Comparison of ENCODE assay signal across 36 cellular contexts in the genomic region with DNA sequence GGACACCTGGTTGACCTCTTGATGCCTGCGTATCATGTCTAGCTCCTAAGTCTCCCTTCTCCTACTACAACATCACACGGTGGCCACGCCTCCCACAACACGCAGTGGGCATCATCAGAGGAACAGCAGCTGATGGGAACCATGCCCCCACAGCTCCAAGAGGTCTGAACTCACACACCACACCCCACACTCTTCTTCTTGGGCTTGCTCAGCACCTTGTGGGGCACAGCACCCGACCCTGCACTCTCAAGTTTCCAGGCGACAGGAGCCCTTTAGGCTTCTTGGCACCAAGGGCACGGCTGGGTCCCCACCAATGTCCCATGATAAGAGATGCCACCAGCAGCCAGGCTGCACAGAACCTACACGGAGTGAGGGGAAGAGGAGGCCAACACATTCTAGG. TPM values are rescaled to one million over a fixed set of nuclear protein-coding genes. Genes with fewer than 3 reads are reported as not detected.
"Had no signal": no experiment of that assay in that cellular context is flagged by ENCODE, and none has a peak within 500 bp of the region (broad histone marks: within the 10 kb centered on the region; RNA-seq: fewer than 3 reads in every experiment).

No MANE protein-coding gene starts in this region.

- H3K27ac Mint-ChIP-seq: activated B cell treated with CpG ODN at 0.5 μM for 24 hours; activated CD8-positive, alpha-beta memory T cell treated with anti-CD3 and anti-CD28 coated beads, Interleukin-2, amount 10 ng/mL, durations not matched to agents 7 days and 5 days; activated CD8-positive, alpha-beta T cell treated with anti-CD3 and anti-CD28 coated beads, Interleukin-2, amount 10 ng/mL, durations not matched to agents 7 days and 5 days; activated naive CD4-positive, alpha-beta T cell treated with anti-CD3 and anti-CD28 coated beads, Interleukin-2, amount 10 ng/mL, durations not matched to agents 7 days and 5 days; activated naive CD8-positive, alpha-beta T cell treated with anti-CD3 and anti-CD28 coated beads, Interleukin-2, amount 10 ng/mL, durations not matched to agents 7 days and 5 days; activated T-helper 1 cell treated with anti-CD3 and anti-CD28 coated beads, Interleukin-12 subunit alpha, Interleukin-12 subunit beta, Interleukin-2, Interleukin-4 antibody, amounts not matched to agents 30 ng/mL and 10 ng/mL and 1 ng/mL, durations not matched to agents 14 hours and 24 hours and 36 hours; T-helper 2 cell treated with Interferon-gamma antibody and Interleukin-4, amounts not matched to agents 5 μg/mL and 100 μg/mL, for 36 hours had no signal

- H3K36me3 Mint-ChIP-seq: activated CD4-positive, alpha-beta memory T cell treated with anti-CD3 and anti-CD28 coated beads for 36 hours; activated CD8-positive, alpha-beta memory T cell treated with anti-CD3 and anti-CD28 coated beads, Interleukin-2, amount 10 ng/mL, durations not matched to agents 7 days and 5 days; activated naive CD4-positive, alpha-beta T cell treated with anti-CD3 and anti-CD28 coated beads, Interleukin-2, amount 10 ng/mL, durations not matched to agents 7 days and 5 days; activated naive CD4-positive, alpha-beta T cell treated with anti-CD3 and anti-CD28 coated beads, Interleukin-2, amount 50 U/mL, for 72 hours had no signal

- H3K27ac ChIP-seq: ascending aorta, brain microvascular endothelial cell, colonic mucosa, epithelial cell of prostate, esophagus squamous epithelium, gastroesophageal sphincter, heart right ventricle, WERI-Rb-1 had no signal

- H3K4me1 ChIP-seq: ascending aorta, colonic mucosa, heart right ventricle had no signal

- ATAC-seq: activated CD4-positive, CD25-positive, alpha-beta regulatory T cell treated with anti-CD3 and anti-CD28 coated beads, Interleukin-2, amount 50 U/mL, for 24 hours; activated CD8-positive, alpha-beta memory T cell treated with anti-CD3 and anti-CD28 coated beads, Interleukin-2, amount 10 ng/mL, durations not matched to agents 7 days and 5 days; activated CD8-positive, alpha-beta T cell treated with anti-CD3 and anti-CD28 coated beads, Interleukin-2, amount 10 ng/mL, durations not matched to agents 7 days and 5 days; activated naive CD4-positive, alpha-beta T cell treated with anti-CD3 and anti-CD28 coated beads, Interleukin-2, amount 50 U/mL, for 72 hours; gastroesophageal sphincter; heart right ventricle; T-cell; T-helper 17 cell had no signal

- H3K4me3 ChIP-seq: ascending aorta, colonic mucosa, esophagus squamous epithelium, gastroesophageal sphincter, heart right ventricle had no signal

- DNase-seq: activated B cell treated with CpG ODN at 0.5 μM for 24 hours; activated CD4-positive, alpha-beta T cell treated with anti-CD3 and anti-CD28 coated beads, Interleukin-2, amount 10 ng/mL, durations not matched to agents 24 days and 14 days; activated CD8-positive, alpha-beta memory T cell treated with anti-CD3 and anti-CD28 coated beads, Interleukin-2, amount 10 ng/mL, durations not matched to agents 7 days and 5 days; activated CD8-positive, alpha-beta memory T cell treated with anti-CD3 and anti-CD28 coated beads, Interleukin-2, amount 50 U/mL, for 4 hours; activated CD8-positive, alpha-beta T cell treated with anti-CD3 and anti-CD28 coated beads, Interleukin-2, amount 10 ng/mL, durations not matched to agents 7 days and 5 days; activated gamma-delta T cell; activated naive CD4-positive, alpha-beta T cell; activated naive CD4-positive, alpha-beta T cell treated with anti-CD3 and anti-CD28 coated beads, Interleukin-2, amount 10 ng/mL, durations not matched to agents 7 days and 5 days; activated naive CD8-positive, alpha-beta T cell treated with anti-CD3 and anti-CD28 coated beads, Interleukin-2, amount 10 ng/mL, durations not matched to agents 7 days and 5 days; activated T-cell treated with anti-CD3 and anti-CD28 coated beads, Interleukin-2, amount 50 U/mL, for 1 hour; activated T-cell treated with anti-CD3 and anti-CD28 coated beads, Interleukin-2, amount 50 U/mL, for 48 hours; brain microvascular endothelial cell; colonic mucosa; effector CD8-positive, alpha-beta T cell; esophagus squamous epithelium; foreskin melanocyte; heart right ventricle; T-cell; T-helper 17 cell; T1000; WERI-Rb-1 had no signal

- H3K27me3 Mint-ChIP-seq: activated B cell treated with CpG ODN at 0.5 μM for 24 hours; activated CD4-positive, alpha-beta memory T cell treated with anti-CD3 and anti-CD28 coated beads for 36 hours; activated CD4-positive, alpha-beta T cell treated with anti-CD3 and anti-CD28 coated beads, Interleukin-2, amount 10 ng/mL, durations not matched to agents 24 days and 14 days; activated CD8-positive, alpha-beta memory T cell treated with anti-CD3 and anti-CD28 coated beads, Interleukin-2, amount 10 ng/mL, durations not matched to agents 7 days and 5 days; activated naive CD4-positive, alpha-beta T cell treated with anti-CD3 and anti-CD28 coated beads, Interleukin-2, amount 10 ng/mL, durations not matched to agents 7 days and 5 days; activated naive CD8-positive, alpha-beta T cell treated with anti-CD3 and anti-CD28 coated beads, Interleukin-2, amount 10 ng/mL, durations not matched to agents 7 days and 5 days; T-cell; T-helper 17 cell had no signal

- H3K9me3 ChIP-seq: ascending aorta, colonic mucosa, esophagus squamous epithelium, gastroesophageal sphincter, heart right ventricle had no signal

- H3K36me3 ChIP-seq: brain microvascular endothelial cell, colonic mucosa, WERI-Rb-1 had no signal

- H3K9me3 Mint-ChIP-seq: activated B cell treated with CpG ODN at 0.5 μM for 24 hours; activated CD4-positive, alpha-beta memory T cell treated with anti-CD3 and anti-CD28 coated beads for 36 hours; activated CD4-positive, alpha-beta T cell treated with anti-CD3 and anti-CD28 coated beads, Interleukin-2, amount 10 ng/mL, durations not matched to agents 24 days and 14 days; activated naive CD4-positive, alpha-beta T cell treated with anti-CD3 and anti-CD28 coated beads, Interleukin-2, amount 10 ng/mL, durations not matched to agents 7 days and 5 days; activated naive CD4-positive, alpha-beta T cell treated with anti-CD3 and anti-CD28 coated beads, Interleukin-2, amount 50 U/mL, for 72 hours; activated naive CD8-positive, alpha-beta T cell treated with anti-CD3 and anti-CD28 coated beads, Interleukin-2, amount 10 ng/mL, durations not matched to agents 7 days and 5 days; activated T-helper 1 cell treated with anti-CD3 and anti-CD28 coated beads, Interleukin-12 subunit alpha, Interleukin-12 subunit beta, Interleukin-2, Interleukin-4 antibody, amounts not matched to agents 30 ng/mL and 10 ng/mL and 1 ng/mL, durations not matched to agents 14 hours and 24 hours and 36 hours; T-cell; T-helper 2 cell treated with Interferon-gamma antibody and Interleukin-4, amounts not matched to agents 5 μg/mL and 100 μg/mL, for 36 hours had no signal

- H3K4me3 Mint-ChIP-seq: activated B cell treated with CpG ODN at 0.5 μM for 24 hours; activated CD4-positive, alpha-beta memory T cell treated with anti-CD3 and anti-CD28 coated beads for 36 hours; activated CD4-positive, alpha-beta T cell treated with anti-CD3 and anti-CD28 coated beads, Interleukin-2, amount 10 ng/mL, durations not matched to agents 24 days and 14 days; activated CD8-positive, alpha-beta memory T cell treated with anti-CD3 and anti-CD28 coated beads, Interleukin-2, amount 10 ng/mL, durations not matched to agents 7 days and 5 days; activated CD8-positive, alpha-beta T cell treated with anti-CD3 and anti-CD28 coated beads, Interleukin-2, amount 10 ng/mL, durations not matched to agents 7 days and 5 days; activated naive CD4-positive, alpha-beta T cell treated with anti-CD3 and anti-CD28 coated beads, Interleukin-2, amount 10 ng/mL, durations not matched to agents 7 days and 5 days; activated naive CD8-positive, alpha-beta T cell treated with anti-CD3 and anti-CD28 coated beads, Interleukin-2, amount 10 ng/mL, durations not matched to agents 7 days and 5 days; activated T-helper 1 cell treated with anti-CD3 and anti-CD28 coated beads, Interleukin-12 subunit alpha, Interleukin-12 subunit beta, Interleukin-2, Interleukin-4 antibody, amounts not matched to agents 30 ng/mL and 10 ng/mL and 1 ng/mL, durations not matched to agents 14 hours and 24 hours and 36 hours; T-cell; T-helper 2 cell treated with Interferon-gamma antibody and Interleukin-4, amounts not matched to agents 5 μg/mL and 100 μg/mL, for 36 hours had no signal

- H3K4me1 Mint-ChIP-seq: activated B cell treated with CpG ODN at 0.5 μM for 24 hours had no signal

- H3K27me3 ChIP-seq: ascending aorta, brain microvascular endothelial cell, colonic mucosa, esophagus squamous epithelium, gastroesophageal sphincter, heart right ventricle had no signal

RNA-seq across cellular contexts. Expression of a gene that starts 18.8 kb away (rescaled TPM):
- total RNA-seq: activated B cell treated with CpG ODN at 0.5 μM for 24 hours; activated CD4-positive, alpha-beta memory T cell treated with anti-CD3 and anti-CD28 coated beads for 36 hours; activated CD4-positive, alpha-beta T cell treated with anti-CD3 and anti-CD28 coated beads, Interleukin-2, amount 10 ng/mL, durations not matched to agents 24 days and 14 days; activated CD8-positive, alpha-beta memory T cell treated with anti-CD3 and anti-CD28 coated beads for 36 hours; activated T-helper 1 cell treated with anti-CD3 and anti-CD28 coated beads, Interleukin-12 subunit alpha, Interleukin-12 subunit beta, Interleukin-2, Interleukin-4 antibody, amounts not matched to agents 30 ng/mL and 10 ng/mL and 1 ng/mL, durations not matched to agents 14 hours and 24 hours and 36 hours; ascending aorta; bronchial epithelial cell; cardiac septum; endothelial cell of umbilical vein; fibroblast of lung; fibroblast of villous mesenchyme; glomerular endothelial cell; T-helper 17 cell had no signal
- polyA plus RNA-seq: fibroblast of lung had no signal
